ENCODE assay signal across 17 cellular contexts in genomic region chr2:241574911-241575623, GRCh38. TPM values are rescaled to one million over a fixed set of nuclear protein-coding genes. Genes with fewer than 3 reads are reported as not detected.
DNase-seq lines count a peak whose midpoint lies in the region; ATAC-seq and TF ChIP-seq lines count a peak whose summit lies in the region.
"Had no signal": no experiment of that assay in that cellular context is flagged by ENCODE, and none has a peak within 500 bp of the region (broad histone marks: within the 10 kb centered on the region; RNA-seq: fewer than 3 reads in every experiment).

No MANE protein-coding gene starts in this region.

- H3K27me3 Mint-ChIP-seq in GM23338 (ENCODE audit: insufficient read depth, low read depth, poor library complexity) = peaks cover 10% of the 10 kb centered on the region

- H4K12ac ChIP-seq in trophoblast cell (ENCODE audit: low read depth, low read length) = no peak overlapping the region

- H3F3A ChIP-seq in GM23338 (replicated peaks; ENCODE audit: low read depth) = no peaks in the 10 kb centered on the region

- no peak overlapping the region for H4K8ac ChIP-seq in trophoblast cell (ENCODE audit: low read depth, low read length)

- no peak overlapping the region for H3K4me3 Mint-ChIP-seq in GM23338
- no peak overlapping the region for H3K4me3 Mint-ChIP-seq in stimulated activated effector memory CD8-positive, alpha-beta T cell treated with anti-CD3 and anti-CD28 coated beads, Interleukin-12 subunit alpha, Interleukin-12 subunit beta, amount 100 ng/mL, for 72 hours

- H4K91ac ChIP-seq in trophoblast cell (ENCODE audit: low read depth, low read length) = no peak overlapping the region

- WGBS in trophoblast cell (ENCODE audit: extremely low coverage, insufficient coverage, insufficient read length) = no CpG with 5 or more reads among the region's 7 CpGs

- no peak overlapping the region for H2BK12ac ChIP-seq in trophoblast cell (ENCODE audit: low read length)

- ATAC-seq in GM23338 (peak; percentile 31), RWPE2 (ENCODE audit: low read depth) (peak; percentile 15; the same call in 1 of the 3 replicates), left lobe of liver (peak; percentile 8), GM18907 (IDR thresholded peaks at IDR 0.05; ENCODE audit: unreplicated experiment) (no peak)
- no peak for ATAC-seq in stimulated activated effector memory CD8-positive, alpha-beta T cell treated with anti-CD3 and anti-CD28 coated beads, Interleukin-12 subunit alpha, Interleukin-12 subunit beta, amount 100 ng/mL, for 72 hours

- peaks cover 3% of the 10 kb centered on the region for H3K4me1 Mint-ChIP-seq in GM23338
- no peaks in the 10 kb centered on the region for H3K4me1 Mint-ChIP-seq in stimulated activated effector memory CD8-positive, alpha-beta T cell treated with anti-CD3 and anti-CD28 coated beads, Interleukin-12 subunit alpha, Interleukin-12 subunit beta, amount 100 ng/mL, for 72 hours

- no peaks in the 10 kb centered on the region for H3K9me2 ChIP-seq in GM23338 (ENCODE audit: insufficient read depth)

- H2AK5ac ChIP-seq in trophoblast cell (ENCODE audit: low read length) = no peak overlapping the region

- no peak overlapping the region for H3K18ac ChIP-seq in trophoblast cell (ENCODE audit: low read length)

- no peak overlapping the region for H3K4ac ChIP-seq in trophoblast cell (ENCODE audit: low read depth, low read length)

- peaks cover 4% of the 10 kb centered on the region; the same call in 2 of the 3 replicates for H3K9me3 Mint-ChIP-seq in GM23338
- no peaks in the 10 kb centered on the region for H3K9me3 Mint-ChIP-seq in stimulated activated effector memory CD8-positive, alpha-beta T cell treated with anti-CD3 and anti-CD28 coated beads, Interleukin-12 subunit alpha, Interleukin-12 subunit beta, amount 100 ng/mL, for 72 hours

- H3K4me2 ChIP-seq in GM23338 = no peak overlapping the region
- H3K4me2 ChIP-seq in trophoblast cell (ENCODE audit: low read length) = no peak overlapping the region

- DNase-seq in GM23338 (ENCODE audit: low spot score) (no peak), RWPE2 (ENCODE audit: low spot score) (no peak), left lobe of liver (ENCODE audit: low spot score) (no peak), trophoblast cell (peak; percentile 79 to 92), brain microvascular endothelial cell (no peak), Kasumi-1 (lab: John Stamatoyannopoulos, UW) (no peak)
- DNase-seq in stimulated activated effector memory CD8-positive, alpha-beta T cell treated with anti-CD3 and anti-CD28 coated beads, Interleukin-12 subunit alpha, Interleukin-12 subunit beta, amount 100 ng/mL, for 72 hours (ENCODE audit: low spot score in 2 of 2) = no peak
- DNase-seq: AML-193, Caco-2, Karpas-422, NCI-H1105 treated with DMSO at 0.1 percent for 48 hours, NCI-H187 treated with DMSO at 0.1 percent for 48 hours, NCI-H2171, NCI-H446 treated with DMSO at 0.1 percent for 48 hours, NCI-H748 treated with DMSO at 0.1 percent for 48 hours, SHP77 treated with DMSO at 0.1 percent for 48 hours had no signal

- H3K9me3 ChIP-seq in RWPE2 (ENCODE audit: severe bottlenecking) (no peaks in the 10 kb centered on the region), trophoblast cell (ENCODE audit: insufficient read depth, low read depth, low read length) (peaks cover 3% of the 10 kb centered on the region)
- H3K9me3 ChIP-seq: Caco-2 had no signal

- H3K79me2 ChIP-seq in GM23338 (replicated peaks; ENCODE audit: insufficient read depth) (no peaks in the 10 kb centered on the region), trophoblast cell (ENCODE audit: control insufficient read depth, insufficient read depth, low read length, poor library complexity) (no peaks in the 10 kb centered on the region)

- no peak overlapping the region for H3K27ac Mint-ChIP-seq in GM23338
- H3K27ac Mint-ChIP-seq in stimulated activated effector memory CD8-positive, alpha-beta T cell treated with anti-CD3 and anti-CD28 coated beads, Interleukin-12 subunit alpha, Interleukin-12 subunit beta, amount 100 ng/mL, for 72 hours = no peak overlapping the region

- H3K4me1 ChIP-seq in GM23338 (ENCODE audit: insufficient read depth) (no peaks in the 10 kb centered on the region), RWPE2 (ENCODE audit: insufficient read depth, poor library complexity, severe bottlenecking) (no peaks in the 10 kb centered on the region), trophoblast cell (ENCODE audit: control insufficient read depth in 1 of 2, insufficient read depth in 2 of 2, low read length in 2 of 2) (peaks cover 0 to under 1% of the 10 kb centered on the region in 2 experiments)
- H3K4me1 ChIP-seq: Caco-2 had no signal

- TF ChIP-seq CTCF in GM23338 (conservative IDR thresholded peaks at IDR 0.05; ENCODE audit: low read depth in 2 of 2) (no peak), RWPE2 (IDR thresholded peaks at IDR 0.05; ENCODE audit: poor library complexity, severe bottlenecking) (no peak), brain microvascular endothelial cell (IDR thresholded peaks at IDR 0.05; ENCODE audit: low read depth, low read length, missing control alignments) (no peak)

- H2BK120ac ChIP-seq in trophoblast cell (ENCODE audit: insufficient read depth, low read length, poor library complexity) = no peak overlapping the region

- H3K23ac ChIP-seq in trophoblast cell (ENCODE audit: low read length) = no peak overlapping the region

- in situ Hi-C loops in brain microvascular endothelial cell (cut with HindIII; ENCODE audit: low pct_ligation_motif_present, low sequenced_read_pairs) = no loop called here

- H3K9ac ChIP-seq in trophoblast cell (ENCODE audit: low read length) = no peak overlapping the region

- H3K4me3 ChIP-seq in GM23338 = no peak overlapping the region
- H3K4me3 ChIP-seq in RWPE2 (ENCODE audit: severe bottlenecking) = no peak overlapping the region
- H3K4me3 ChIP-seq in trophoblast cell (ENCODE audit: low read depth, low read length) = no peak overlapping the region
- no peak overlapping the region for H3K4me3 ChIP-seq in brain microvascular endothelial cell (ENCODE audit: low read depth, low read length)

- no peak overlapping the region for H2BK5ac ChIP-seq in trophoblast cell (ENCODE audit: low read depth, low read length, poor library complexity)

- H4K20me1 ChIP-seq in GM23338 (replicated peaks; ENCODE audit: insufficient read depth) = no peaks in the 10 kb centered on the region; the same call in 1 of the 2 replicates

- no peaks in the 10 kb centered on the region for H3K27me3 ChIP-seq in GM23338 (ENCODE audit: insufficient read depth)
- no peaks in the 10 kb centered on the region for H3K27me3 ChIP-seq in RWPE2 (ENCODE audit: insufficient read depth, poor library complexity, severe bottlenecking)
- H3K27me3 ChIP-seq in trophoblast cell (ENCODE audit: insufficient read depth, low read length) = no peaks in the 10 kb centered on the region
- H3K27me3 ChIP-seq in brain microvascular endothelial cell (replicated peaks) = no peaks in the 10 kb centered on the region

- no peak overlapping the region for H3K14ac ChIP-seq in trophoblast cell (ENCODE audit: low read length)

- no peaks in the 10 kb centered on the region for H3K79me1 ChIP-seq in trophoblast cell (ENCODE audit: low read length)

- no peak overlapping the region for H3K27ac ChIP-seq in GM23338 (ENCODE audit: low read depth)
- no peak overlapping the region for H3K27ac ChIP-seq in RWPE2 (ENCODE audit: poor library complexity, severe bottlenecking)
- no peak overlapping the region for H3K27ac ChIP-seq in trophoblast cell (ENCODE audit: low read depth, low read length)
- H3K27ac ChIP-seq in brain microvascular endothelial cell = no peak overlapping the region

- H3K36me3 ChIP-seq in GM23338 (ENCODE audit: insufficient read depth) (no peaks in the 10 kb centered on the region), RWPE2 (ENCODE audit: low read depth) (peaks cover 9% of the 10 kb centered on the region; the same call in 1 of the 2 replicates), trophoblast cell (ENCODE audit: control insufficient read depth in 1 of 2, insufficient read depth in 2 of 2, low read length in 2 of 2) (peaks cover 26 to 31% of the 10 kb centered on the region in 2 experiments), brain microvascular endothelial cell (replicated peaks) (peaks cover 2% of the 10 kb centered on the region)

- no peak overlapping the region for H2AFZ ChIP-seq in GM23338
- no peak overlapping the region for H2AFZ ChIP-seq in trophoblast cell (ENCODE audit: insufficient read depth, low read length, poor library complexity)

- H3K36me3 Mint-ChIP-seq in GM23338 (ENCODE audit: low read depth) = peaks cover 27% of the 10 kb centered on the region
- H3K36me3 Mint-ChIP-seq in stimulated activated effector memory CD8-positive, alpha-beta T cell treated with anti-CD3 and anti-CD28 coated beads, Interleukin-12 subunit alpha, Interleukin-12 subunit beta, amount 100 ng/mL, for 72 hours = peaks cover 14% of the 10 kb centered on the region

TF ChIP-seq in GM23338, 12 proteins besides CTCF, POLR2A, EP300 and RAD21:
- TF ChIP-seq JUNB (IDR thresholded peaks at IDR 0.05; ENCODE audit: unreplicated experiment) (no peak), EZH2 (IDR thresholded peaks at IDR 0.05; ENCODE audit: low read depth, unreplicated experiment) (no peak)

RNA-seq across cellular contexts. Expression of gene BOK, which starts 16.5 kb away (rescaled TPM):
- 33.4 and 36.7 TPM in 2 replicates for total RNA-seq in GM23338 (2014; rRNA removed; shearing (Covaris generic))
- polyA plus RNA-seq in GM23338 (2016; fragmentation: Nextera tagmentation; extraction: Ambion mirVana) = 13.5 and 13.6 TPM in 2 replicates
- total RNA-seq in left lobe of liver = 95.8 TPM
- polyA plus RNA-seq in trophoblast cell (2013) = 46.7 and 48.1 TPM in 2 replicates

Comparison
In these comparisons a context has a peak if more than half of its experiments do, and no peak if none do; other contexts are left out.
1. ATAC-seq: peak in GM23338 (single experiment), RWPE2 (single experiment) and left lobe of liver (single experiment); none in stimulated activated effector memory CD8-positive, alpha-beta T cell treated with anti-CD3 and anti-CD28 coated beads, Interleukin-12 subunit alpha, Interleukin-12 subunit beta, amount 100 ng/mL, for 72 hours (single experiment) and GM18907 (single experiment).
2. DNase-seq: peak in trophoblast cell (2 of 2); none in GM23338 (single experiment), RWPE2 (single experiment), left lobe of liver (single experiment), stimulated activated effector memory CD8-positive, alpha-beta T cell treated with anti-CD3 and anti-CD28 coated beads, Interleukin-12 subunit alpha, Interleukin-12 subunit beta, amount 100 ng/mL, for 72 hours (0 of 2), brain microvascular endothelial cell (single experiment) and Kasumi-1 (0 of 2).